ENCODE assay signal across 8 cellular contexts in the genomic region with DNA sequence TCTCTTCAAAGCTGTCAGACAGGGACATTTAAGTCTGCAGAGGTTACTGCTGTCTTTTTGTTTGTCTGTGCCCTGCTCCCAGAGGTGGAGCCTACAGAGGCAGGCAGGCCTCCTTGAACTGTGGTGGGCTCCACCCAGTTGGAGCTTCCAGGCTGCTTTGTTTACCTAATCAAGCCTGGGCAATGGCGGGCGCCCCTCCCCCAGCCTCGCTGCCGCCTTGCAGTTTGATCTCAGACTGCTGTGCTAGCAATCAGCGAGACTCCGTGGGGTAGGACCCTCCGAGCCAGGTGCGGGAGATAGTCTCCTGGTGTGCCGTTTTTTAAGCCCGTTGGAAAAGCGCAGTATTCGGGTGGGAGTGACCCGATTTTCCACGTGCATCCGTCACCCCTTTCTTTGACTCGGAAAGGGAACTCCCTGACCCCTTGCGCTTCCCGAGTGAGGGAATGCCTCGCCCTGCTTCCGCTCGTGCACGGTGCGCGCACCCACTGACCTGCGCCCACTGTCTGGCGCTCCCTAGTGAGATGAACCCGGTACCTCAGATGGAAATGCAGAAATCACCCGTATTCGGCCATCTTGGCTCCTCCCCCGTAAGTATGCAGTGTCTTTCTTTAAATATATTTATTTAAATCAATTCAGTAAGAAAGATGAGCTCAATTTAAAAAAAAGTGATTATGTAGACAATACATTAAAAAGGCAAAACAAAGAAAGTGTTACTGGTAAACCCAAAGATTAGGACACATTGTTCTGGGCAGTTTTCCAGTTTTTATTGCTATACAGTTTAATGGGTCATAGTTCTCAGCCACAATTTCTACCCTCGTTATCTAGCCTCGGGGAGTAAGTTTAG.
DNase-seq lines count a peak whose midpoint lies in the region; FAIRE-seq and TF ChIP-seq lines count a peak whose summit lies in the region.
"Not testable (repeated sequence)": the region's sequence is repeated elsewhere in the genome, so short reads cannot be mapped to it uniquely, and the experiment has no call there.

No MANE protein-coding gene starts in this region.

- not testable (repeated sequence) for H3K36me3 ChIP-seq in small intestine (ENCODE audit: control insufficient read depth in 2 of 2, insufficient read depth in 2 of 2, low read length in 2 of 2)

- not testable (repeated sequence) for H3K4me3 ChIP-seq in small intestine (ENCODE audit: low read depth in 1 of 2, low read length in 2 of 2)

- CTCF ChIA-PET in HEK293T (lab: Yijun Ruan, JAX) = not testable (repeated sequence)

- FAIRE-seq in small intestine (lab: Jason Lieb, UNC) = not testable (repeated sequence)

- peak; percentile 31 for DNase-seq in DMS53 treated with DMSO at 0.1 percent for 48 hours (lab: John Stamatoyannopoulos, UW; ENCODE audit: unreplicated experiment)
- not testable (repeated sequence) for DNase-seq in HEK293T (ENCODE audit: extremely low spot score); chondrocyte (ENCODE audit: low spot score)
- peak; percentile 14 for DNase-seq in NCI-H146 (lab: John Stamatoyannopoulos, UW)
- DNase-seq in NCI-H748 treated with DMSO at 0.1 percent for 48 hours (lab: John Stamatoyannopoulos, UW) = peak; percentile 55
- peak; percentile 1 for DNase-seq in SW480 (ENCODE audit: low spot score)
- DNase-seq in small intestine = peak; percentile 65

- not testable (repeated sequence) for H3K27me3 ChIP-seq in small intestine (ENCODE audit: control insufficient read depth in 2 of 2, insufficient read depth in 2 of 2, low read length in 2 of 2)

- not testable (repeated sequence) for TF ChIP-seq CTCF in chondrocyte (IDR thresholded peaks at IDR 0.05); nephron (IDR thresholded peaks at IDR 0.05; ENCODE audit: unreplicated experiment in 3 of 3)

- peaks cover 13% of the 10 kb centered on the region for H3K9me3 Mint-ChIP-seq in chondrocyte (ENCODE audit: low read depth)
- H3K9me3 Mint-ChIP-seq in nephron = not testable (repeated sequence)

- H3K4me1 ChIP-seq in small intestine (ENCODE audit: control insufficient read depth in 2 of 2, insufficient read depth in 1 of 2, low read depth in 1 of 2, low read length in 1 of 2) = not testable (repeated sequence)

- peak overlapping the region; percentile 55 for H3K4me3 Mint-ChIP-seq in chondrocyte (ENCODE audit: unreplicated experiment)
- H3K4me3 Mint-ChIP-seq in nephron = peak overlapping the region in 1 of 3 experiments; percentile 46

- not testable (repeated sequence) for H3K9me3 ChIP-seq in small intestine (ENCODE audit: control insufficient read depth, low read depth)

- not testable (repeated sequence) for H3K27me3 Mint-ChIP-seq in chondrocyte (ENCODE audit: low read depth); nephron (ENCODE audit: low read depth)

- H3K4me1 Mint-ChIP-seq in chondrocyte (ENCODE audit: low read depth); nephron: not testable (repeated sequence)

- POLR2A ChIA-PET in HEK293T (lab: Yijun Ruan, JAX) = not testable (repeated sequence)

- H3K27ac ChIP-seq in small intestine (ENCODE audit: low read depth in 1 of 2, low read length in 1 of 2) = not testable (repeated sequence)

- 39 to 88% (median 61%) methylated on average over 28 to 30 of the region's 32 CpGs for WGBS in small intestine, 3 donors

- not testable (repeated sequence) for H3K27ac Mint-ChIP-seq in chondrocyte (ENCODE audit: unreplicated experiment)
- H3K27ac Mint-ChIP-seq in nephron = peak overlapping the region; percentile 9 to 13 (median 12)

- H3K36me3 Mint-ChIP-seq in chondrocyte (ENCODE audit: low read depth); nephron (ENCODE audit: low read depth): not testable (repeated sequence)

TF ChIP-seq in HEK293T, 16 proteins besides CTCF, POLR2A, EP300 and RAD21:
- peak; percentile 41; the same call in 1 of the 2 replicates for TF ChIP-seq L3MBTL2 (conservative IDR thresholded peaks at IDR 0.05)
